8 cellular contexts compared by ENCODE assay signal in the genomic region with DNA sequence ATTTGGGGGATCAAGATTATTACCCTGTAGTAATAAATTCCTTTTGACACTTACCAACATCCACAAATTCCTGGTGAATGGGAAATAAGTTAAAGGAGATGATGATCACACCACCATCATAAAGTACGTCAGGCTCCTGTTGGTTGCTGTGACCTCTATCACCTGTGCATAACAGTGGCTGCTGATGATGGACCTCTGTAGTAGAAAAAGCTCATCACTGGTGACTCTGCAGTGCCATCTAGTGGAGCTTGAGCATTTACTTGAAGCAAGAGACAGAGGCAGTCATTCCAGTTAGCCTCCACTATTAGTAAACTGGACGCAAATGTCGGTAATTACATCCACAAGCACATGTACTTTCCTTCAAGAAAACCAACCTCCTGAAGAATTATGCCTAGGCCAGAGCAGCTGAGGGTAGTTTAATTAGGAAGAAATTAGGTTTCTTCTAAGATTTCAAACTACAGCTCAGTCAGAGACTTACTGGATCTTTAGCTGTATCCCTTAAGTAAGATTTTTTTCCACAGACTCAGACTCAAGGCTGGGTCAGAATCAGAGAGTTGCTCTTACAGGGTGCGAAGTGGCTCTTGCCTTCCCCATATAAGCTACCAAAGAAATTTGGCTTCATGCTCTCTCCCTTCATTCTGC.
DNase-seq lines count a peak whose midpoint lies in the region; ATAC-seq and TF ChIP-seq lines count a peak whose summit lies in the region.

No MANE protein-coding gene starts in this region.

- TF ChIP-seq CTCF in GM10266 (IDR thresholded peaks at IDR 0.05; ENCODE audit: control insufficient read depth, insufficient read depth, low read depth, missing control alignments): peak; percentile 82
- peak; percentile 76 for TF ChIP-seq CTCF in astrocyte of the spinal cord (IDR thresholded peaks at IDR 0.05; ENCODE audit: low read depth, low read length)

- in situ Hi-C loops in astrocyte of the spinal cord (cut with HindIII; ENCODE audit: low sequenced_read_pairs): no loop called here

- H3K4me3 ChIP-seq in astrocyte of the spinal cord (ENCODE audit: low read depth, low read length): no peak overlapping the region

- DNase-seq in GM10266 (ENCODE audit: extremely low spot score) (peak; percentile 58), NCI-H1694 (lab: John Stamatoyannopoulos, UW) (peak; percentile 87), T-helper 1 cell (peak in 4 of 5 donors; percentile 41 to 75 (median 60)), astrocyte of the spinal cord (ENCODE audit: low read depth, low spot score) (peak; percentile 94), iPS DF 19.7 (ENCODE audit: low read depth, low spot score) (peak; percentile 73), 8988T (no peak)
- DNase-seq in stimulated activated CD4-positive, alpha-beta T cell treated with anti-CD3 and anti-CD28 coated beads, Interleukin-12 subunit alpha, Interleukin-12 subunit beta, amount 100 ng/mL, for 24 hours (ENCODE audit: low read depth in 2 of 2): peak; percentile 38 to 61

- peak; percentile 71 for ATAC-seq in HG02759 (IDR thresholded peaks at IDR 0.05; ENCODE audit: unreplicated experiment)
